In genomic region chr19:30677702-30678101, GRCh38 we compare ENCODE assay signal across 33 cellular contexts.
"Had no signal": no experiment of that assay in that cellular context is flagged by ENCODE, and none has a peak within 500 bp of the region (broad histone marks: within the 10 kb centered on the region; RNA-seq: fewer than 3 reads in every experiment).

No MANE protein-coding gene starts in this region.

- H3K36me3 ChIP-seq: MG63 had no signal

- H3K4me3 ChIP-seq: MG63 had no signal

- DNase-seq: Karpas-422, Kasumi-1, MG63, MM.1S, MV-4-11, NCI-H1048, NCI-H1092, NCI-H1092 treated with DMSO at 0.1 percent for 48 hours, NCI-H1105, NCI-H1105 treated with DMSO at 0.1 percent for 48 hours, NCI-H1417, NCI-H1417 treated with DMSO at 0.1 percent for 48 hours, NCI-H1436, NCI-H1436 treated with DMSO at 0.1 percent for 48 hours, NCI-H146, NCI-H1694, NCI-H1694 treated with DMSO at 0.1 percent for 48 hours, NCI-H187, NCI-H187 treated with DMSO at 0.1 percent for 48 hours, NCI-H1930, NCI-H2029, NCI-H2029 treated with DMSO at 0.1 percent for 48 hours, NCI-H2081, NCI-H2081 treated with DMSO at 0.1 percent for 48 hours, NCI-H2107, NCI-H2227 treated with DMSO at 0.1 percent for 48 hours, NCI-H226, NCI-H345, NCI-H446, NCI-H446 treated with DMSO at 0.1 percent for 48 hours, NCI-H510A, NCI-H510A treated with DMSO at 0.1 percent for 48 hours, NCI-H524 had no signal

- H3K9me3 ChIP-seq: MG63 had no signal
